ENCODE assay signal across 9 cellular contexts in genomic region chr2:216083464-216084279, GRCh38. TPM values are rescaled to one million over a fixed set of nuclear protein-coding genes. Genes with fewer than 3 reads are reported as not detected.
DNase-seq lines count a peak whose midpoint lies in the region; ATAC-seq and TF ChIP-seq lines count a peak whose summit lies in the region.
"Had no signal": no experiment of that assay in that cellular context is flagged by ENCODE, and none has a peak within 500 bp of the region (broad histone marks: within the 10 kb centered on the region; RNA-seq: fewer than 3 reads in every experiment).

No MANE protein-coding gene starts in this region.

- H3K27ac ChIP-seq in BLaER1 treated with 17β-estradiol and CSF1 and Interleukin-3, amounts not matched to agents 10 nM and 100 nM = no peak overlapping the region

- H3K4me1 Mint-ChIP-seq in activated CD8-positive, alpha-beta T cell treated with anti-CD3 and anti-CD28 coated beads for 36 hours (ENCODE audit: low read depth) = peaks cover 52% of the 10 kb centered on the region

- H3K9ac ChIP-seq in BLaER1 treated with 17β-estradiol and CSF1 and Interleukin-3, amounts not matched to agents 10 nM and 100 nM = no peak overlapping the region

- no peaks in the 10 kb centered on the region for H4K20me1 ChIP-seq in BLaER1 treated with 17β-estradiol and CSF1 and Interleukin-3, amounts not matched to agents 10 nM and 100 nM

- H3K36me3 Mint-ChIP-seq in activated CD8-positive, alpha-beta T cell treated with anti-CD3 and anti-CD28 coated beads for 36 hours (ENCODE audit: low read depth) = no peaks in the 10 kb centered on the region

- no peaks in the 10 kb centered on the region for H3K9me3 Mint-ChIP-seq in activated CD8-positive, alpha-beta T cell treated with anti-CD3 and anti-CD28 coated beads for 36 hours

- DNase-seq in HK-2 (ENCODE audit: unreplicated experiment) = peak; percentile 88
- DNase-seq in activated CD8-positive, alpha-beta T cell treated with anti-CD3 and anti-CD28 coated beads for 36 hours = peak; percentile 30
- DNase-seq in left lobe of liver (ENCODE audit: low spot score) = no peak
- no peak for DNase-seq in RPMI8226
- DNase-seq in NCI-H2029 treated with DMSO at 0.1 percent for 48 hours (lab: John Stamatoyannopoulos, UW) = no peak
- DNase-seq in NCI-H1436 (lab: John Stamatoyannopoulos, UW) = no peak
- DNase-seq in GM19238 (ENCODE audit: insufficient read length, low spot score) = no peak

- H3K4me3 ChIP-seq in BLaER1 treated with 17β-estradiol and CSF1 and Interleukin-3, amounts not matched to agents 10 nM and 100 nM = no peak overlapping the region
- H3K4me3 ChIP-seq: heart left ventricle had no signal

- peak overlapping the region; percentile 62 for H3K27ac Mint-ChIP-seq in activated CD8-positive, alpha-beta T cell treated with anti-CD3 and anti-CD28 coated beads for 36 hours

- no peak overlapping the region for H3K4me3 Mint-ChIP-seq in activated CD8-positive, alpha-beta T cell treated with anti-CD3 and anti-CD28 coated beads for 36 hours

- H3K4me1 ChIP-seq in BLaER1 treated with 17β-estradiol and CSF1 and Interleukin-3, amounts not matched to agents 10 nM and 100 nM = peaks cover 27 to 40% (median 32%) of the 10 kb centered on the region in 10 experiments

- no peaks in the 10 kb centered on the region for H3K27me3 Mint-ChIP-seq in activated CD8-positive, alpha-beta T cell treated with anti-CD3 and anti-CD28 coated beads for 36 hours

- intact Hi-C loops in activated CD8-positive, alpha-beta T cell treated with anti-CD3 and anti-CD28 coated beads for 36 hours (cut with micrococcal nuclease) = no loop called here

- CTCF ChIA-PET in activated CD8-positive, alpha-beta T cell treated with anti-CD3 and anti-CD28 coated beads for 36 hours (lab: Charles Lee) = interaction anchor here (0.8 to 4.1 kb wide), 7 partner anchors 10 to 77 kb away, joined by 3 to 18 read pairs (median 3); partner anchors contain the start of gene XRCC5

- no peaks in the 10 kb centered on the region for H3K36me3 ChIP-seq in BLaER1 treated with 17β-estradiol and CSF1 and Interleukin-3, amounts not matched to agents 10 nM and 100 nM
- H3K36me3 ChIP-seq: heart left ventricle had no signal

- no peaks in the 10 kb centered on the region for H3K9me3 ChIP-seq in BLaER1 treated with 17β-estradiol and CSF1 and Interleukin-3, amounts not matched to agents 10 nM and 100 nM (replicated peaks in 1 of 11)
- H3K9me3 ChIP-seq: heart left ventricle had no signal

- TF ChIP-seq CTCF in activated CD8-positive, alpha-beta T cell treated with anti-CD3 and anti-CD28 coated beads for 36 hours (IDR thresholded peaks at IDR 0.05) = no peak

- H3K4me2 ChIP-seq in BLaER1 treated with 17β-estradiol and CSF1 and Interleukin-3, amounts not matched to agents 10 nM and 100 nM = peak overlapping the region in 8 of 11 experiments; percentile 44 to 95 (median 67); a peak in 11 of 22 replicates

- ATAC-seq in activated CD8-positive, alpha-beta T cell treated with anti-CD3 and anti-CD28 coated beads for 36 hours = no peak
- ATAC-seq in left lobe of liver = peak; percentile 26
- ATAC-seq: heart left ventricle had no signal

- H3K27me3 ChIP-seq in BLaER1 treated with 17β-estradiol and CSF1 and Interleukin-3, amounts not matched to agents 10 nM and 100 nM = peaks cover 28 to 42% (median 40%) of the 10 kb centered on the region in 11 experiments
- H3K27me3 ChIP-seq: heart left ventricle had no signal

- POLR2A ChIA-PET in activated CD8-positive, alpha-beta T cell treated with anti-CD3 and anti-CD28 coated beads for 36 hours (lab: Charles Lee) = interaction anchor here (0.5 to 7.0 kb wide), 7 partner anchors 9 to 418 kb away, joined by 3 to 41 read pairs (median 4); partner anchors contain the start of gene XRCC5

RNA-seq across cellular contexts. Expression of gene TMEM169, which starts 2.0 kb away (rescaled TPM):
- total RNA-seq in activated CD8-positive, alpha-beta T cell treated with anti-CD3 and anti-CD28 coated beads for 36 hours = under 1 TPM; 0.76 to 0.83 TPM
- total RNA-seq in left lobe of liver = 1.5 TPM

RNA-seq across cellular contexts. Expression of gene PECR, which starts 2.1 kb away (rescaled TPM):
- 10 to 100 TPM; 21.1 to 22.5 TPM for total RNA-seq in activated CD8-positive, alpha-beta T cell treated with anti-CD3 and anti-CD28 coated beads for 36 hours
- total RNA-seq in left lobe of liver = 95.5 TPM

RNA-seq across cellular contexts. Expression of gene XRCC5, which starts 25.5 kb away (rescaled TPM):
- total RNA-seq in activated CD8-positive, alpha-beta T cell treated with anti-CD3 and anti-CD28 coated beads for 36 hours = 100 to 1,000 TPM; 541 to 544 TPM
- 101 TPM for total RNA-seq in left lobe of liver

Comparison
In these comparisons a context has a peak if more than half of its experiments do, and no peak if none do; other contexts are left out.
1. DNase-seq: peak in HK-2 (single experiment) and activated CD8-positive, alpha-beta T cell treated with anti-CD3 and anti-CD28 coated beads for 36 hours (single experiment); none in left lobe of liver (single experiment), RPMI8226 (single experiment), NCI-H2029 treated with DMSO at 0.1 percent for 48 hours (single experiment), NCI-H1436 (single experiment) and GM19238 (single experiment).